Comparison of ENCODE assay signal across 10 cellular contexts in the genomic region with DNA sequence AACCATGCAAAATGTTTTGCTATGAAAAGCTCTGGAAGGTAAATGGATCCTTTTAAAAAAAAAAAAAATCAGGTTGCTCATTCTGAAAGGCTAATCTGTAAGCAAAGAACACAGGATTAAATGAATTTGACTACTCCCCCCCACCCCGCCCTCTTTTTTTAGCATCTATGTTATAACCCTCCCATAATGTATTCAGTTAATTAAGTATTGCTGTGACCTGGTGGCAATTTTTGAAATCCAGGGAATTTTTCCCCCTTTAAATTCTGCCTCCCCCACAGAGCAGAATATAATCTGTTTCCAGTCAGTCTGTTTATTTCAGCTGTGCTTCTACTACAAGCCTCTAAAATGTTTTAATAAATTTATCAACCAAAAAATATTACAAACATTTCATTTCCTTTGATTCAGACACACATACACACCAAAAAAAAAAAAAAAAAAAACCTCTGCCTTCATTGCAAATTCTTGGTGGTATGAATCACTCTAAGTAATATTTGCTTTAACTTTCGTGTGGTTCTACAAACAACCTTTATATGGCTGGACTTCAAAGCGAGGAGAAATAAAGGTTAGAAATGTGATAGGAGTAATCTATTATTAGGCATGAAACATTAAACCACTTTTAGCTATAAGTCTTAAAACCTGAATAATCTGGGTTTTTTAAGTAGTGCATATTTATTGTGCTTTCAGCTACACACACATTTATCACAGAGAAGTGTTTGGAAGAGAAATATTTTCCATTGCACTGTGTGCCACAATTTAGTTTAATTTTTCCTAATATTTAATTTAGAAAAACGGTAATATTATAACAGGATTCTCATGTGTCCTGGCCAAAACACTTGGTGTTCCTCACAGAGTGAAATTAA.
DNase-seq lines count a peak whose midpoint lies in the region; FAIRE-seq and TF ChIP-seq lines count a peak whose summit lies in the region.
"Had no signal": no experiment of that assay in that cellular context is flagged by ENCODE, and none has a peak within 500 bp of the region (broad histone marks: within the 10 kb centered on the region; RNA-seq: fewer than 3 reads in every experiment).

No MANE protein-coding gene starts in this region.

- H3K14ac ChIP-seq in mesenchymal stem cell (ENCODE audit: low read length in 2 of 2) = no peak overlapping the region

- H2BK15ac ChIP-seq in mesenchymal stem cell (ENCODE audit: low read depth, poor library complexity, severe bottlenecking) = no peak overlapping the region

- peak overlapping the region; percentile 87 for H3K27ac ChIP-seq in ACC112 (ENCODE audit: low read depth, low read length)
- no peak overlapping the region for H3K27ac ChIP-seq in mammary epithelial cell (ENCODE audit: insufficient read depth, low read depth, low read length)
- H3K27ac ChIP-seq in mesenchymal stem cell (ENCODE audit: low read length, poor library complexity, severe bottlenecking) = peak overlapping the region; percentile 94
- H3K27ac ChIP-seq in thyroid gland = peak overlapping the region in 1 of 3 donors; percentile 37

- H3K36me3 ChIP-seq in ACC112 (ENCODE audit: insufficient read depth, low read length) (no peaks in the 10 kb centered on the region), mammary epithelial cell (ENCODE audit: insufficient read depth, low read length) (no peaks in the 10 kb centered on the region), mesenchymal stem cell (ENCODE audit: control insufficient read depth in 1 of 2, insufficient read depth in 2 of 2, low read depth in 1 of 2, low read length in 2 of 2) (no peaks in the 10 kb centered on the region), thyroid gland (no peaks in the 10 kb centered on the region)

- H2AFZ ChIP-seq in ACC112 (ENCODE audit: low read length, unreplicated experiment) (peak overlapping the region; percentile 81), mammary epithelial cell (ENCODE audit: low read depth, low read length) (no peak overlapping the region), mesenchymal stem cell (ENCODE audit: low read depth, low read length) (no peak overlapping the region)

- no TSS peak for BruUV-seq in mammary epithelial cell (replicated peaks; lab: Mats Ljungman, UMichigan)

- no peaks in the 10 kb centered on the region for H3K9me3 ChIP-seq in mammary epithelial cell (replicated peaks; ENCODE audit: insufficient read depth, low read length)
- no peaks in the 10 kb centered on the region for H3K9me3 ChIP-seq in mesenchymal stem cell (ENCODE audit: control insufficient read depth, low read length)
- H3K9me3 ChIP-seq in thyroid gland = no peaks in the 10 kb centered on the region

- H3K23ac ChIP-seq in mesenchymal stem cell (ENCODE audit: low read length in 2 of 2) = no peak overlapping the region

- no peaks in the 10 kb centered on the region for H3K27me3 ChIP-seq in ACC112 (ENCODE audit: insufficient read depth, low read length)
- H3K27me3 ChIP-seq in mammary epithelial cell (ENCODE audit: insufficient read depth, low read length) = no peaks in the 10 kb centered on the region
- no peaks in the 10 kb centered on the region for H3K27me3 ChIP-seq in mesenchymal stem cell (ENCODE audit: control insufficient read depth in 1 of 2, insufficient read depth in 1 of 2, low read length in 2 of 2)
- no peaks in the 10 kb centered on the region for H3K27me3 ChIP-seq in thyroid gland

- H3K18ac ChIP-seq in mesenchymal stem cell (ENCODE audit: low read depth in 1 of 2, low read length in 2 of 2) = no peak overlapping the region

- H3K4me1 ChIP-seq in ACC112 (ENCODE audit: control insufficient read depth, insufficient read depth, low read length, unreplicated experiment) (peaks cover 36% of the 10 kb centered on the region), mammary epithelial cell (ENCODE audit: insufficient read depth, low read length) (peaks cover 24% of the 10 kb centered on the region), mesenchymal stem cell (ENCODE audit: control insufficient read depth, insufficient read depth, low read depth, low read length) (peaks cover 3% of the 10 kb centered on the region), thyroid gland (peaks cover 12 to 26% of the 10 kb centered on the region in 2 donors)

- H4K20me1 ChIP-seq in mammary epithelial cell (ENCODE audit: insufficient read depth, low read length) = no peaks in the 10 kb centered on the region

- CTCF ChIA-PET in mammary epithelial cell (lab: Charles Lee; ENCODE audit: low non-redundant PET) = no interaction called here
- CTCF ChIA-PET in activated CD4-positive, alpha-beta T cell treated with anti-CD3 and anti-CD28 coated beads, Interleukin-2, amount 10 ng/mL, durations not matched to agents 7 days and 5 days (lab: Charles Lee) = interaction anchor here (0.6 to 1.0 kb wide), 3 partner anchors 12 to 104 kb away, joined by 3 read pairs; no protein-coding TSS in a partner anchor

- in situ Hi-C loops in mammary epithelial cell (cut with MboI; ENCODE audit: low sequenced_read_pairs in 2 of 2) = no loop called here

- peak overlapping the region; percentile 66 for H3K4me2 ChIP-seq in mammary epithelial cell (ENCODE audit: insufficient read depth, low read depth, low read length)
- peak overlapping the region; percentile 73 for H3K4me2 ChIP-seq in mesenchymal stem cell (ENCODE audit: low read length, poor library complexity, severe bottlenecking)

- peak overlapping the region; percentile 39 for H2BK5ac ChIP-seq in mesenchymal stem cell (ENCODE audit: low read depth, low read length, poor library complexity, severe bottlenecking)

- no peak for TF ChIP-seq POLR2A in thyroid gland (IDR thresholded peaks at IDR 0.05)

- TF ChIP-seq CTCF in mammary epithelial cell (conservative IDR thresholded peaks at IDR 0.05 in 1 of 2, IDR thresholded peaks at IDR 0.05 in 1 of 2; ENCODE audit: extremely low read depth in 1 of 2, insufficient read depth in 1 of 2, low read depth in 1 of 2, low read length in 2 of 2) = no peak
- TF ChIP-seq CTCF in thyroid gland (IDR thresholded peaks at IDR 0.05) = no peak

- no peak overlapping the region for H3K27ac Mint-ChIP-seq in activated CD4-positive, alpha-beta T cell treated with anti-CD3 and anti-CD28 coated beads, Interleukin-2, amount 10 ng/mL, durations not matched to agents 7 days and 5 days
- H3K27ac Mint-ChIP-seq: activated T-cell treated with anti-CD3 and anti-CD28 coated beads, Interleukin-2, amount 50 U/mL, for 24 hours had no signal

- WGBS in mammary epithelial cell (ENCODE audit: low coverage, missing lambda C conversion rate) = 2% methylated on average over 3 of the region's 4 CpGs
- WGBS in mesenchymal stem cell = no CpG with 5 or more reads among the region's 4 CpGs
- 46 to 50% methylated on average over 4 of the region's 4 CpGs for WGBS in thyroid gland, 2 donors

- no peak overlapping the region for H3K4me3 Mint-ChIP-seq in activated CD4-positive, alpha-beta T cell treated with anti-CD3 and anti-CD28 coated beads, Interleukin-2, amount 10 ng/mL, durations not matched to agents 7 days and 5 days
- H3K4me3 Mint-ChIP-seq: activated T-cell treated with anti-CD3 and anti-CD28 coated beads, Interleukin-2, amount 50 U/mL, for 24 hours had no signal

- H3K4ac ChIP-seq in mesenchymal stem cell (ENCODE audit: low read depth in 1 of 2, low read length in 2 of 2) = no peak overlapping the region

- no peak overlapping the region for H2BK12ac ChIP-seq in mesenchymal stem cell (ENCODE audit: low read length in 2 of 2)

- DNase-seq in HTR-8/SVneo (ENCODE audit: insufficient read length, low spot score) (peak; percentile 40), mammary epithelial cell (peak; percentile 60), mesenchymal stem cell (peak; percentile 54), thyroid gland (no peak), putamen (ENCODE audit: low spot score) (no peak), cardiac septum (ENCODE audit: low spot score) (no peak)
- no peak for DNase-seq in activated CD4-positive, alpha-beta T cell treated with anti-CD3 and anti-CD28 coated beads, Interleukin-2, amount 10 ng/mL, durations not matched to agents 7 days and 5 days
- DNase-seq: activated T-cell treated with anti-CD3 and anti-CD28 coated beads, Interleukin-2, amount 50 U/mL, for 24 hours; left ventricle myocardium superior had no signal

- H2BK120ac ChIP-seq in mesenchymal stem cell (ENCODE audit: low read depth, low read length) = peak overlapping the region; percentile 55

- no peaks in the 10 kb centered on the region for H3K36me3 Mint-ChIP-seq in activated CD4-positive, alpha-beta T cell treated with anti-CD3 and anti-CD28 coated beads, Interleukin-2, amount 10 ng/mL, durations not matched to agents 7 days and 5 days (ENCODE audit: low read depth)

- H2AK5ac ChIP-seq in mesenchymal stem cell (ENCODE audit: low read length, severe bottlenecking) = no peak overlapping the region

- H3K79me2 ChIP-seq in ACC112 (ENCODE audit: control insufficient read depth, insufficient read depth, low read length, unreplicated experiment) (no peaks in the 10 kb centered on the region), mammary epithelial cell (ENCODE audit: insufficient read depth, low read length) (no peaks in the 10 kb centered on the region)

- no peak overlapping the region for H4K91ac ChIP-seq in mesenchymal stem cell (ENCODE audit: low read length)

- no peaks in the 10 kb centered on the region for H3K27me3 Mint-ChIP-seq in activated CD4-positive, alpha-beta T cell treated with anti-CD3 and anti-CD28 coated beads, Interleukin-2, amount 10 ng/mL, durations not matched to agents 7 days and 5 days
- H3K27me3 Mint-ChIP-seq: activated T-cell treated with anti-CD3 and anti-CD28 coated beads, Interleukin-2, amount 50 U/mL, for 24 hours had no signal

- dilution Hi-C loops in mammary epithelial cell (cut with HindIII; ENCODE audit: low sequenced_read_pairs) = no loop called here

- peak overlapping the region; percentile 61 for H3K4me3 ChIP-seq in ACC112 (ENCODE audit: low read depth, low read length)
- H3K4me3 ChIP-seq in mammary epithelial cell (replicated peaks in 1 of 3; ENCODE audit: insufficient read depth in 1 of 3, low read depth in 2 of 3, low read length in 3 of 3) = no peak overlapping the region
- H3K4me3 ChIP-seq in mesenchymal stem cell (ENCODE audit: insufficient read depth in 1 of 2, low read depth in 1 of 2, low read length in 2 of 2) = no peak overlapping the region
- H3K4me3 ChIP-seq in thyroid gland (replicated peaks in 1 of 3) = no peak overlapping the region

- POLR2A ChIA-PET in activated CD4-positive, alpha-beta T cell treated with anti-CD3 and anti-CD28 coated beads, Interleukin-2, amount 10 ng/mL, durations not matched to agents 7 days and 5 days (lab: Charles Lee) = no interaction called here

- no peaks in the 10 kb centered on the region for H3K9me3 Mint-ChIP-seq in activated CD4-positive, alpha-beta T cell treated with anti-CD3 and anti-CD28 coated beads, Interleukin-2, amount 10 ng/mL, durations not matched to agents 7 days and 5 days
- H3K9me3 Mint-ChIP-seq: activated T-cell treated with anti-CD3 and anti-CD28 coated beads, Interleukin-2, amount 50 U/mL, for 24 hours had no signal

- intact Hi-C loops in mammary epithelial cell (cut with micrococcal nuclease) = loop anchor here (2.0 to 5.0 kb wide), 4 partner anchors 45 to 190 kb away; a partner anchor contains a TSS
- intact Hi-C loops in thyroid gland (cut with DNase I) = no loop called here
- intact Hi-C loops in cardiac septum (cut with DNase I) = no loop called here

- no peaks in the 10 kb centered on the region for H3K79me1 ChIP-seq in mesenchymal stem cell (replicated peaks; ENCODE audit: low read length, poor library complexity, severe bottlenecking)

- H3K9ac ChIP-seq in mammary epithelial cell (ENCODE audit: insufficient read depth, low read length) = no peak overlapping the region
- H3K9ac ChIP-seq in mesenchymal stem cell (ENCODE audit: low read length) = peak overlapping the region; percentile 86

- H4K8ac ChIP-seq in mesenchymal stem cell (ENCODE audit: low read length) = no peak overlapping the region

- no peak for FAIRE-seq in HTR-8/SVneo (lab: Jason Lieb, UNC)

- H3K4me1 Mint-ChIP-seq in activated CD4-positive, alpha-beta T cell treated with anti-CD3 and anti-CD28 coated beads, Interleukin-2, amount 10 ng/mL, durations not matched to agents 7 days and 5 days = peaks cover 17% of the 10 kb centered on the region

Comparison
In these comparisons a context has a peak if more than half of its experiments do, and no peak if none do; other contexts are left out.
1. DNase-seq: peak in HTR-8/SVneo (single experiment), mammary epithelial cell (single experiment) and mesenchymal stem cell (single experiment); none in thyroid gland (0 of 2), activated CD4-positive, alpha-beta T cell treated with anti-CD3 and anti-CD28 coated beads, Interleukin-2, amount 10 ng/mL, durations not matched to agents 7 days and 5 days (single experiment), putamen (single experiment) and cardiac septum (single experiment).